18 cellular contexts compared by ENCODE assay signal in genomic region chr2:228559774-228560415, GRCh38.
"Had no signal": no experiment of that assay in that cellular context is flagged by ENCODE, and none has a peak within 500 bp of the region (broad histone marks: within the 10 kb centered on the region; RNA-seq: fewer than 3 reads in every experiment).

No MANE protein-coding gene starts in this region.

- FAIRE-seq: islet of Langerhans had no signal

- H3K4me3 ChIP-seq: coronary artery, esophagus muscularis mucosa, gastrocnemius medialis, ovary, prostate gland, spleen, thoracic aorta had no signal

- DNase-seq: activated CD4-positive, alpha-beta memory T cell treated with anti-CD3 and anti-CD28 coated beads, Interleukin-2, amount 10 ng/mL, durations not matched to agents 7 days and 5 days; activated CD4-positive, alpha-beta T cell treated with anti-CD3 and anti-CD28 coated beads, Interleukin-2, amount 10 ng/mL, durations not matched to agents 24 days and 14 days; activated effector memory CD4-positive, alpha-beta T cell treated with Interleukin-2 at 50 U/mL for 16 hours; activated naive CD4-positive, alpha-beta T cell treated with anti-CD3 and anti-CD28 coated beads for 36 hours; activated T-cell treated with anti-CD3 and anti-CD28 coated beads, Interleukin-2, amount 50 U/mL, for 72 hours; cerebellar nuclear complex; gastrocnemius medialis; ovary; spleen; stimulated activated CD4-positive, alpha-beta T cell treated with anti-CD3 and anti-CD28 coated beads, Interleukin-4, amount 100 ng/mL, for 1 hour; stimulated activated naive CD4-positive, alpha-beta T cell treated with Interleukin-2 at 50 U/mL for 16 hours; T1000 had no signal

- H3K4me1 ChIP-seq: esophagus muscularis mucosa, gastrocnemius medialis, prostate gland, spleen had no signal

- H3K9me3 ChIP-seq: esophagus muscularis mucosa, gastrocnemius medialis, neutrophil, ovary, prostate gland, spleen, thoracic aorta had no signal

- ATAC-seq: activated T-cell treated with anti-CD3 and anti-CD28 coated beads, Interleukin-2, amount 50 U/mL, for 72 hours; gastrocnemius medialis had no signal

- H3K36me3 ChIP-seq: esophagus muscularis mucosa, gastrocnemius medialis, neutrophil, ovary, prostate gland, spleen, thoracic aorta had no signal

- H3K27me3 ChIP-seq: esophagus muscularis mucosa, gastrocnemius medialis, neutrophil, ovary, spleen had no signal

- H3K27ac ChIP-seq: coronary artery, esophagus muscularis mucosa, gastrocnemius medialis, neutrophil, ovary, prostate gland, spleen, thoracic aorta had no signal
